16 cellular contexts compared by ENCODE assay signal in the genomic region with DNA sequence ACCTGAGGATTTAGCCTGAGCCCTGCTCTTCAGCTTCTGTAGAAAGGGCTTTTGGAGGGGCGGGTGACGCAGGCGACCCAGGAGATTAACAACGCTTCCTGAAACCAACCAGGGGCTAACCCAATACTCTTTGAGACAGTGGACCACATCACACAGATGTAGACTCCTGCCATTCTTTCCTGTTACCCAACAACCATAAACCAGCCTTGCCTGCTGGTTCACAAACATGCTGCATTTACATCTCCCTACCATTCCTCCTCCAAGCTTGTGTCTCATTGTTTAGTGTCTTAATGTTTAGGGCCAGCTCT. TPM values are rescaled to one million over a fixed set of nuclear protein-coding genes. Genes with fewer than 3 reads are reported as not detected.
DNase-seq lines count a peak whose midpoint lies in the region; ATAC-seq, FAIRE-seq and TF ChIP-seq lines count a peak whose summit lies in the region.
"Had no signal": no experiment of that assay in that cellular context is flagged by ENCODE, and none has a peak within 500 bp of the region (broad histone marks: within the 10 kb centered on the region; RNA-seq: fewer than 3 reads in every experiment).

No MANE protein-coding gene starts in this region.

- H3K79me2 ChIP-seq in OCI-LY7 (ENCODE audit: insufficient read depth, low read depth, low read length): peaks cover 40% of the 10 kb centered on the region; the same call in 1 of the 2 replicates

- BruUV-seq in OCI-LY7 (replicated peaks; lab: Mats Ljungman, UMichigan): no TSS peak

- peak; percentile 50 for DNase-seq in activated naive CD4-positive, alpha-beta T cell treated with anti-CD3 and anti-CD28 coated beads for 36 hours
- no peak for DNase-seq in activated naive CD4-positive, alpha-beta T cell (lab: John Stamatoyannopoulos, UW)
- peak; percentile 39 for DNase-seq in OCI-LY7 (ENCODE audit: low spot score)
- peak; percentile 30 for DNase-seq in activated naive CD8-positive, alpha-beta T cell treated with anti-CD3 and anti-CD28 coated beads for 36 hours
- peak; percentile 53 for DNase-seq in stimulated activated naive CD8-positive, alpha-beta T cell treated with anti-CD3 and anti-CD28 coated beads, Interleukin-15, Interleukin-2, amounts not matched to agents 100 U/mL and 50 U/mL, for 24 hours
- no peak for DNase-seq in RCC 7860 (ENCODE audit: low spot score)
- no peak for DNase-seq in NCI-H69 (lab: John Stamatoyannopoulos, UW)
- DNase-seq: DMS53, endodermal cell, ovary, spleen, upper lobe of right lung had no signal

- no peak for FAIRE-seq in RCC 7860 (lab: Jason Lieb, UNC)

- H3K27ac Mint-ChIP-seq in activated naive CD4-positive, alpha-beta T cell treated with anti-CD3 and anti-CD28 coated beads for 36 hours: peak overlapping the region; percentile 73
- peak overlapping the region; percentile 70 for H3K27ac Mint-ChIP-seq in activated naive CD8-positive, alpha-beta T cell treated with anti-CD3 and anti-CD28 coated beads for 36 hours
- H3K27ac Mint-ChIP-seq: brain, endodermal cell, mesothelial cell of epicardium had no signal

- no peaks in the 10 kb centered on the region for H4K20me1 ChIP-seq in OCI-LY7 (ENCODE audit: insufficient read depth, low read length)

- POLR2A ChIA-PET in OCI-LY7 (lab: Charles Lee): interaction anchor here (0.8 to 1.7 kb wide), 9 partner anchors 9 to 128 kb away, joined by 3 to 9 read pairs (median 4); a partner anchor contains a TSS

- peak overlapping the region; percentile 20 for H3K4me2 ChIP-seq in OCI-LY7 (ENCODE audit: low read length)

- intact Hi-C loops in activated naive CD4-positive, alpha-beta T cell treated with anti-CD3 and anti-CD28 coated beads for 36 hours (cut with micrococcal nuclease): loop anchor here (1.0 to 2.0 kb wide), 3 partner anchors 8 to 39 kb away; no protein-coding TSS in a partner anchor
- intact Hi-C loops in OCI-LY7 (cut with micrococcal nuclease; ENCODE audit: unreplicated experiment): no loop called here

- peaks cover 60% of the 10 kb centered on the region for H3K4me1 Mint-ChIP-seq in activated naive CD4-positive, alpha-beta T cell treated with anti-CD3 and anti-CD28 coated beads for 36 hours (ENCODE audit: low read depth)
- peaks cover 51% of the 10 kb centered on the region for H3K4me1 Mint-ChIP-seq in activated naive CD8-positive, alpha-beta T cell treated with anti-CD3 and anti-CD28 coated beads for 36 hours
- H3K4me1 Mint-ChIP-seq: brain, endodermal cell, mesothelial cell of epicardium had no signal

- no peaks in the 10 kb centered on the region for H3K9me2 ChIP-seq in OCI-LY7 (ENCODE audit: insufficient read depth, low read length)

- H3K27me3 Mint-ChIP-seq in activated naive CD4-positive, alpha-beta T cell treated with anti-CD3 and anti-CD28 coated beads for 36 hours (ENCODE audit: low read depth): no peaks in the 10 kb centered on the region
- no peaks in the 10 kb centered on the region for H3K27me3 Mint-ChIP-seq in activated naive CD8-positive, alpha-beta T cell treated with anti-CD3 and anti-CD28 coated beads for 36 hours

- H3K36me3 ChIP-seq in OCI-LY7 (ENCODE audit: insufficient read depth, low read length): peaks cover 57% of the 10 kb centered on the region
- H3K36me3 ChIP-seq: ovary, upper lobe of right lung had no signal

- no peak overlapping the region for H2AFZ ChIP-seq in OCI-LY7 (ENCODE audit: low read length)

- ATAC-seq in stimulated activated naive CD8-positive, alpha-beta T cell treated with anti-CD3 and anti-CD28 coated beads, Interleukin-15, Interleukin-2, amounts not matched to agents 100 U/mL and 50 U/mL, for 24 hours: peak; percentile 55
- ATAC-seq in GM21723 (IDR thresholded peaks at IDR 0.05; ENCODE audit: unreplicated experiment): no peak
- ATAC-seq: Panc1, upper lobe of right lung had no signal

- H3K36me3 Mint-ChIP-seq in activated naive CD4-positive, alpha-beta T cell treated with anti-CD3 and anti-CD28 coated beads for 36 hours (ENCODE audit: low read depth): peaks cover 30% of the 10 kb centered on the region
- H3K36me3 Mint-ChIP-seq in activated naive CD8-positive, alpha-beta T cell treated with anti-CD3 and anti-CD28 coated beads for 36 hours: peaks cover 52% of the 10 kb centered on the region
- H3K36me3 Mint-ChIP-seq: brain, mesothelial cell of epicardium had no signal

- CTCF ChIA-PET in activated naive CD4-positive, alpha-beta T cell treated with anti-CD3 and anti-CD28 coated beads for 36 hours (lab: Charles Lee): interaction anchor here (0.5 to 1.5 kb wide), 6 partner anchors 9 to 61 kb away, joined by 3 to 7 read pairs (median 4); no protein-coding TSS in a partner anchor
- CTCF ChIA-PET in OCI-LY7 (lab: Charles Lee; ENCODE audit: unreplicated experiment): no interaction called here

- H3K4me3 Mint-ChIP-seq in activated naive CD4-positive, alpha-beta T cell treated with anti-CD3 and anti-CD28 coated beads for 36 hours: no peak overlapping the region
- peak overlapping the region; percentile 12 for H3K4me3 Mint-ChIP-seq in activated naive CD8-positive, alpha-beta T cell treated with anti-CD3 and anti-CD28 coated beads for 36 hours
- H3K4me3 Mint-ChIP-seq: brain, endodermal cell, mesothelial cell of epicardium had no signal

- no peaks in the 10 kb centered on the region for H3K9me3 ChIP-seq in OCI-LY7 (ENCODE audit: low read length)
- H3K9me3 ChIP-seq: ovary, spleen, upper lobe of right lung had no signal

- TF ChIP-seq CTCF in OCI-LY7 (conservative IDR thresholded peaks at IDR 0.05; ENCODE audit: low read length): no peak

- peak overlapping the region; percentile 11 for H3K27ac ChIP-seq in OCI-LY7 (ENCODE audit: low read depth, low read length, poor library complexity, severe bottlenecking)
- H3K27ac ChIP-seq: ovary, upper lobe of right lung had no signal

- H3K4me1 ChIP-seq in OCI-LY7 (ENCODE audit: insufficient read depth, low read length, poor library complexity, severe bottlenecking): peaks cover 59% of the 10 kb centered on the region

- no peaks in the 10 kb centered on the region for H3K9me3 Mint-ChIP-seq in activated naive CD4-positive, alpha-beta T cell treated with anti-CD3 and anti-CD28 coated beads for 36 hours
- no peaks in the 10 kb centered on the region for H3K9me3 Mint-ChIP-seq in activated naive CD8-positive, alpha-beta T cell treated with anti-CD3 and anti-CD28 coated beads for 36 hours
- H3K9me3 Mint-ChIP-seq: brain, endodermal cell, mesothelial cell of epicardium had no signal

- H3K4me3 ChIP-seq in OCI-LY7 (ENCODE audit: low read depth, low read length, poor library complexity, severe bottlenecking): no peak overlapping the region
- H3K4me3 ChIP-seq: ovary, spleen, upper lobe of right lung had no signal

RNA-seq across cellular contexts. Expression of a gene that starts 28.3 kb away (rescaled TPM):
- total RNA-seq in activated naive CD4-positive, alpha-beta T cell treated with anti-CD3 and anti-CD28 coated beads for 36 hours: 10 to 100 TPM; 38.1 to 40.0 TPM
- 44.3 and 49.7 TPM in 2 replicates for total RNA-seq in OCI-LY7 (2014; rRNA removed; shearing (Covaris generic))
- total RNA-seq in OCI-LY7 (2022): 41.3 and 45.4 TPM in 2 replicates
- 10 to 100 TPM; 65.3 to 65.4 TPM for total RNA-seq in activated naive CD8-positive, alpha-beta T cell treated with anti-CD3 and anti-CD28 coated beads for 36 hours
- total RNA-seq: mesothelial cell of epicardium had no signal

Comparison
In these comparisons a context has a peak if more than half of its experiments do, and no peak if none do; other contexts are left out.
1. DNase-seq: peak in activated naive CD4-positive, alpha-beta T cell treated with anti-CD3 and anti-CD28 coated beads for 36 hours (single experiment), OCI-LY7 (single experiment), activated naive CD8-positive, alpha-beta T cell treated with anti-CD3 and anti-CD28 coated beads for 36 hours (single experiment) and stimulated activated naive CD8-positive, alpha-beta T cell treated with anti-CD3 and anti-CD28 coated beads, Interleukin-15, Interleukin-2, amounts not matched to agents 100 U/mL and 50 U/mL, for 24 hours (single experiment); none in activated naive CD4-positive, alpha-beta T cell (0 of 4), RCC 7860 (single experiment) and NCI-H69 (single experiment).